In the genomic region with DNA sequence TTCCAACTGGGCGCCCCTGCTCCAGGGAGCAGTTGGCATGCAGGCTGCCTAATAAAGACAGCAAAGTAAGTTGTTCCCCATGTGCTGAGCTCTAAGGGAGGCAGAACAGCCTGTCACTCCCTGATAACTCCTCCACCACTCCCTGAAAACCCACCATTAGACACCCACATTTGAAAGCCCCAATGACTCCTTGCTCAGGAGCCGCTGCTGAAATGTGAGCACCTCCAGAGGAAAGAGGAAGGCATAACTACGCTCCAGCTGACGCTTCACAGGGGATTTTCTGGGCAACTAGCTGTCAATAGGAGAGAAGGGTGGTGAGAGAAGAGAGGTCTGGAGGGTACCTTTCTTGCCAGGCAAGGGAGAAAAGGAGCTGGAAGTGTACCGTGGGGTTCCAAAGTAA, we compare ENCODE assay signal across 25 cellular contexts.
"Had no signal": no experiment of that assay in that cellular context is flagged by ENCODE, and none has a peak within 500 bp of the region (broad histone marks: within the 10 kb centered on the region; RNA-seq: fewer than 3 reads in every experiment).

No MANE protein-coding gene starts in this region.

- H3K9me3 ChIP-seq: esophagus squamous epithelium, neutrophil, uterus had no signal

- H3K36me3 ChIP-seq: esophagus squamous epithelium, neutrophil, uterus, WERI-Rb-1 had no signal

- H3K4me3 ChIP-seq: esophagus squamous epithelium, skin epidermis, uterus had no signal

- H3K27ac ChIP-seq: esophagus squamous epithelium, neutrophil, skin epidermis, uterus, WERI-Rb-1 had no signal

- H3K4me3 Mint-ChIP-seq: activated CD4-positive, alpha-beta memory T cell treated with anti-CD3 and anti-CD28 coated beads, Interleukin-2, amount 10 ng/mL, durations not matched to agents 7 days and 5 days; activated CD4-positive, alpha-beta T cell treated with anti-CD3 and anti-CD28 coated beads, Interleukin-2, amount 10 ng/mL, durations not matched to agents 7 days and 5 days; activated T-cell treated with anti-CD3 and anti-CD28 coated beads, Interleukin-2, amount 50 U/mL, for 4 hours; activated T-helper 17 cell treated with anti-CD3 and anti-CD28 coated beads, Interleukin-2, amount 50 U/mL, for 72 hours; immature natural killer cell; natural killer cell treated with Interleukin-12 subunit alpha and Interleukin-12 subunit beta and Interleukin-15 and Interleukin-18, amount 100 ng/mL, for 72 hours; stimulated activated effector memory CD8-positive, alpha-beta T cell treated with anti-CD3 and anti-CD28 coated beads, Interleukin-12 subunit alpha, Interleukin-12 subunit beta, amount 100 ng/mL, for 72 hours; stimulated activated naive CD8-positive, alpha-beta T cell treated with anti-CD3 and anti-CD28 coated beads, Interleukin-15, Interleukin-2, amounts not matched to agents 100 ng/mL and 50 ng/mL, for 24 hours; type B pancreatic cell had no signal

- H3K27ac Mint-ChIP-seq: activated CD4-positive, alpha-beta memory T cell treated with anti-CD3 and anti-CD28 coated beads, Interleukin-2, amount 10 ng/mL, durations not matched to agents 7 days and 5 days; activated CD4-positive, alpha-beta T cell treated with anti-CD3 and anti-CD28 coated beads, Interleukin-2, amount 10 ng/mL, durations not matched to agents 7 days and 5 days; activated T-helper 17 cell treated with anti-CD3 and anti-CD28 coated beads, Interleukin-2, amount 50 U/mL, for 72 hours; immature natural killer cell; natural killer cell treated with Interleukin-12 subunit alpha and Interleukin-12 subunit beta and Interleukin-15 and Interleukin-18, amount 100 ng/mL, for 72 hours; stimulated activated effector memory CD8-positive, alpha-beta T cell treated with anti-CD3 and anti-CD28 coated beads, Interleukin-12 subunit alpha, Interleukin-12 subunit beta, amount 100 ng/mL, for 72 hours; stimulated activated naive CD8-positive, alpha-beta T cell treated with anti-CD3 and anti-CD28 coated beads, Interleukin-15, Interleukin-2, amounts not matched to agents 100 ng/mL and 50 ng/mL, for 24 hours; type B pancreatic cell had no signal

- ATAC-seq: activated T-cell treated with anti-CD3 and anti-CD28 coated beads, Interleukin-2, amount 50 U/mL, for 4 hours; activated T-helper 17 cell treated with anti-CD3 and anti-CD28 coated beads, Interleukin-2, amount 50 U/mL, for 72 hours; natural killer cell treated with Interleukin-12 subunit alpha and Interleukin-12 subunit beta and Interleukin-15 and Interleukin-18, amount 100 ng/mL, for 72 hours; sciatic nerve; stimulated activated effector memory CD8-positive, alpha-beta T cell treated with anti-CD3 and anti-CD28 coated beads, Interleukin-12 subunit alpha, Interleukin-12 subunit beta, amount 100 ng/mL, for 72 hours had no signal

- H3K27me3 ChIP-seq: esophagus squamous epithelium, neutrophil, uterus had no signal

- H3K36me3 Mint-ChIP-seq: immature natural killer cell; natural killer cell treated with Interleukin-12 subunit alpha and Interleukin-12 subunit beta and Interleukin-15 and Interleukin-18, amount 100 ng/mL, for 72 hours; stimulated activated effector memory CD8-positive, alpha-beta T cell treated with anti-CD3 and anti-CD28 coated beads, Interleukin-12 subunit alpha, Interleukin-12 subunit beta, amount 100 ng/mL, for 72 hours; type B pancreatic cell had no signal

- DNase-seq: activated CD4-positive, alpha-beta memory T cell treated with anti-CD3 and anti-CD28 coated beads, Interleukin-2, amount 10 ng/mL, durations not matched to agents 7 days and 5 days; activated CD4-positive, alpha-beta T cell treated with anti-CD3 and anti-CD28 coated beads, Interleukin-2, amount 10 ng/mL, durations not matched to agents 7 days and 5 days; activated CD4-positive, CD25-positive, alpha-beta regulatory T cell treated with anti-CD3 and anti-CD28 coated beads, Interleukin-2, amount 50 U/mL, for 72 hours; activated gamma-delta T cell treated with Interleukin-2 at 50 U/mL for 16 hours; activated naive CD4-positive, alpha-beta T cell treated with anti-CD3 and anti-CD28 coated beads, Interleukin-2, amount 50 U/mL, for 16 hours; activated T-cell treated with anti-CD3 and anti-CD28 coated beads, Interleukin-2, amount 50 U/mL, for 4 hours; amniotic stem cell; cortex of kidney; esophagus squamous epithelium; immature natural killer cell; kidney; left colon; midbrain; stimulated activated CD4-positive, alpha-beta T cell treated with anti-CD3 and anti-CD28 coated beads, Interleukin-12 subunit alpha, Interleukin-12 subunit beta, amount 100 ng/mL, for 4 hours; stimulated activated CD4-positive, alpha-beta T cell treated with anti-CD3 and anti-CD28 coated beads, Interleukin-4, amount 100 ng/mL, for 24 hours; uterus; WERI-Rb-1 had no signal

- H3K4me1 Mint-ChIP-seq: activated CD4-positive, alpha-beta memory T cell treated with anti-CD3 and anti-CD28 coated beads, Interleukin-2, amount 10 ng/mL, durations not matched to agents 7 days and 5 days; activated CD4-positive, alpha-beta T cell treated with anti-CD3 and anti-CD28 coated beads, Interleukin-2, amount 10 ng/mL, durations not matched to agents 7 days and 5 days; activated T-helper 17 cell treated with anti-CD3 and anti-CD28 coated beads, Interleukin-2, amount 50 U/mL, for 72 hours; immature natural killer cell; stimulated activated effector memory CD8-positive, alpha-beta T cell treated with anti-CD3 and anti-CD28 coated beads, Interleukin-12 subunit alpha, Interleukin-12 subunit beta, amount 100 ng/mL, for 72 hours had no signal

- H3K4me1 ChIP-seq: esophagus squamous epithelium, uterus had no signal

- H3K27me3 Mint-ChIP-seq: activated CD4-positive, alpha-beta memory T cell treated with anti-CD3 and anti-CD28 coated beads, Interleukin-2, amount 10 ng/mL, durations not matched to agents 7 days and 5 days; type B pancreatic cell had no signal

- H3K9me3 Mint-ChIP-seq: activated CD4-positive, alpha-beta memory T cell treated with anti-CD3 and anti-CD28 coated beads, Interleukin-2, amount 10 ng/mL, durations not matched to agents 7 days and 5 days; activated CD4-positive, alpha-beta T cell treated with anti-CD3 and anti-CD28 coated beads, Interleukin-2, amount 10 ng/mL, durations not matched to agents 7 days and 5 days; activated T-cell treated with anti-CD3 and anti-CD28 coated beads, Interleukin-2, amount 50 U/mL, for 4 hours; stimulated activated effector memory CD8-positive, alpha-beta T cell treated with anti-CD3 and anti-CD28 coated beads, Interleukin-12 subunit alpha, Interleukin-12 subunit beta, amount 100 ng/mL, for 72 hours; stimulated activated naive CD8-positive, alpha-beta T cell treated with anti-CD3 and anti-CD28 coated beads, Interleukin-15, Interleukin-2, amounts not matched to agents 100 ng/mL and 50 ng/mL, for 24 hours; type B pancreatic cell had no signal
